23 cellular contexts compared by ENCODE assay signal in the genomic region with DNA sequence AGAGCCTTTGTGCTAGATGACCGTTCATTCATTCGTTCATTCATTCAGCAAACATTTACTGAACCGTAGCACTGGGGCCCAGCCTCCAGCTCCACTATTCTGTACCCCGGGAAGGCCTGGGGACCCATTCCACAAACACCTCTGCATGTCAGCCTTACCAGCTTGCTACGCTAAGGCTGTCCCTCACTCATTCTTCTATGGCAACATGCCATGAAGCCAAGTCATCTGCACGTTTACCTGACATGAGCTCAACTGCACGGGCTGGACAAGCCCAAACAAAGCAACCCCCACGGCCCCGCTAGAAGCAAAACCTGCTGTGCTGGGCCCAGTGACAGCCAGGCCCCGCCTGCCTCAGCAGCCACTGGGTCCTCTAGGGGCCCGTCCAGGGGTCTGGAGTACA. TPM values are rescaled to one million over a fixed set of nuclear protein-coding genes. Genes with fewer than 3 reads are reported as not detected.
DNase-seq lines count a peak whose midpoint lies in the region; ATAC-seq, FAIRE-seq and TF ChIP-seq lines count a peak whose summit lies in the region.
"Had no signal": no experiment of that assay in that cellular context is flagged by ENCODE, and none has a peak within 500 bp of the region (broad histone marks: within the 10 kb centered on the region; RNA-seq: fewer than 3 reads in every experiment).

No MANE protein-coding gene starts in this region.

- no peak for ATAC-seq in activated CD4-positive, CD25-positive, alpha-beta regulatory T cell treated with anti-CD3 and anti-CD28 coated beads, Interleukin-2, amount 50 U/mL, for 24 hours
- no peak for ATAC-seq in GM21717 (IDR thresholded peaks at IDR 0.05; ENCODE audit: unreplicated experiment)
- ATAC-seq in HG03280 (IDR thresholded peaks at IDR 0.05; ENCODE audit: unreplicated experiment): no peak
- ATAC-seq: A549, GM12878, HCT116 had no signal

- TF ChIP-seq POLR2A in GM12892 (IDR thresholded peaks at IDR 0.05; ENCODE audit: low read depth, low read length): no peak

- no peak overlapping the region for H3K4me3 Mint-ChIP-seq in neural crest cell
- H3K4me3 Mint-ChIP-seq: CD4-positive, alpha-beta T cell had no signal

- peaks cover 3% of the 10 kb centered on the region for H3K36me3 Mint-ChIP-seq in neural crest cell (ENCODE audit: low read depth)

- peak overlapping the region; percentile 50 for H3K27ac Mint-ChIP-seq in neural crest cell (ENCODE audit: unreplicated experiment)
- H3K27ac Mint-ChIP-seq: CD4-positive, alpha-beta T cell had no signal

- no peaks in the 10 kb centered on the region for H3K4me1 Mint-ChIP-seq in neural crest cell

- CTCF ChIA-PET in RWPE1 (lab: Yijun Ruan, JAX): interaction anchor here (0.6 to 1.9 kb wide), 5 partner anchors 8 to 134 kb away, joined by 3 to 8 read pairs (median 6); no protein-coding TSS in a partner anchor

- no peak overlapping the region for H3K4me3 ChIP-seq in epithelial cell of esophagus (ENCODE audit: low read length)
- no peak overlapping the region for H3K4me3 ChIP-seq in H7 (ENCODE audit: insufficient read depth, low read depth, low read length)
- H3K4me3 ChIP-seq: A549, GM12878, GM23248 had no signal

- no peaks in the 10 kb centered on the region for H3K27me3 Mint-ChIP-seq in neural crest cell (ENCODE audit: low read depth)
- H3K27me3 Mint-ChIP-seq: CD4-positive, alpha-beta T cell had no signal

- peak; percentile 65 for FAIRE-seq in GM12892 (lab: Jason Lieb, UNC)
- FAIRE-seq: A549, GM12878, GM19239 had no signal

- TF ChIP-seq CTCF in RWPE1 (conservative IDR thresholded peaks at IDR 0.05; ENCODE audit: low read depth) (no peak), epithelial cell of esophagus (IDR thresholded peaks at IDR 0.05; ENCODE audit: insufficient read depth, low read depth, low read length, missing control alignments) (no peak), neural crest cell (conservative IDR thresholded peaks at IDR 0.05) (no peak)

- H3K9me3 Mint-ChIP-seq in neural crest cell: no peaks in the 10 kb centered on the region
- H3K9me3 Mint-ChIP-seq: CD4-positive, alpha-beta T cell had no signal

- DNase-seq in GM12892 (ENCODE audit: insufficient read length): no peak
- peak; percentile 84 for DNase-seq in RWPE1 (ENCODE audit: low spot score)
- peak; percentile 97 for DNase-seq in epithelial cell of esophagus (ENCODE audit: low read depth)
- no peak for DNase-seq in neural crest cell (ENCODE audit: low read depth, low spot score)
- DNase-seq in H7: no peak
- DNase-seq: Caco-2; CD4-positive, alpha-beta T cell; EL; GM23248; KG1; NCI-H1417; NCI-H187; NCI-H2107; NCI-H226; NCI-H524 treated with DMSO at 0.1 percent for 48 hours had no signal

- H3K36me3 ChIP-seq in H7 (replicated peaks; ENCODE audit: control insufficient read depth, insufficient read depth, low read length): no peaks in the 10 kb centered on the region; the same call in 1 of the 2 replicates

- POLR2A ChIA-PET in RWPE1 (lab: Yijun Ruan, JAX; ENCODE audit: low non-redundant PET): no interaction called here

- H3K27ac ChIP-seq in RWPE1: peak overlapping the region; percentile 83
- H3K27ac ChIP-seq: A549, GM23248 had no signal

- no peaks in the 10 kb centered on the region for H3K27me3 ChIP-seq in H7 (ENCODE audit: control insufficient read depth, insufficient read depth, low read length)

RNA-seq across cellular contexts. Expression of gene CEL, which starts 6.0 kb away (rescaled TPM):
- 0.17 TPM for polyA plus RNA-seq in GM12892 (2012; ENCODE audit: missing spikeins)
- total RNA-seq in neural crest cell: 3.5 and 3.6 TPM in 2 replicates
- total RNA-seq in H7 (2014; rRNA removed; shearing (Covaris generic)): 0.87 and 1.7 TPM in 2 replicates
- total RNA-seq: SK-MEL-5 had no signal
- polyA plus RNA-seq: GM23248 had no signal

RNA-seq across cellular contexts. Expression of gene GTF3C5, which starts 37.0 kb away (rescaled TPM):
- 35.9 TPM for polyA plus RNA-seq in GM12892 (2012; ENCODE audit: missing spikeins)
- total RNA-seq in neural crest cell: 105 and 108 TPM in 2 replicates
- total RNA-seq in H7 (2014; rRNA removed; shearing (Covaris generic)): 131 and 133 TPM in 2 replicates

RNA-seq across cellular contexts. Expression of gene RALGDS, which starts 53.2 kb away (rescaled TPM):
- polyA plus RNA-seq in GM12892 (2012; ENCODE audit: missing spikeins): 24.6 TPM
- 72.4 and 73.8 TPM in 2 replicates for total RNA-seq in neural crest cell
- 24.4 and 24.6 TPM in 2 replicates for total RNA-seq in H7 (2014; rRNA removed; shearing (Covaris generic))

Comparison
In these comparisons a context has a peak if more than half of its experiments do, and no peak if none do; other contexts are left out.
1. DNase-seq: peak in RWPE1 (single experiment) and epithelial cell of esophagus (single experiment); none in GM12892 (single experiment), neural crest cell (single experiment) and H7 (single experiment).